In genomic region chr2:74146929-74147728, GRCh38 we compare ENCODE assay signal across 8 cellular contexts. TPM values are rescaled to one million over a fixed set of nuclear protein-coding genes. Genes with fewer than 3 reads are reported as not detected.
DNase-seq lines count a peak whose midpoint lies in the region; ATAC-seq and TF ChIP-seq lines count a peak whose summit lies in the region.

No MANE protein-coding gene starts in this region.

- H3K4me1 ChIP-seq in heart left ventricle = peaks cover 3 to 25% (median 16%) of the 10 kb centered on the region in 12 donors
- peaks cover 17% of the 10 kb centered on the region for H3K4me1 ChIP-seq in skeletal muscle satellite cell (ENCODE audit: control insufficient read depth, insufficient read depth, low read length)

- peak overlapping the region; percentile 98 for H3K4me2 ChIP-seq in skeletal muscle satellite cell (ENCODE audit: low read length)

- peak; percentile 45 for DNase-seq in stimulated activated naive CD4-positive, alpha-beta T cell treated with Interleukin-2 at 50 U/mL for 16 hours (lab: John Stamatoyannopoulos, UW)
- no peak for DNase-seq in stimulated activated naive CD4-positive, alpha-beta T cell (lab: John Stamatoyannopoulos, UW)
- peak; percentile 18 for DNase-seq in T-helper 22 cell (ENCODE audit: low read depth)
- DNase-seq in heart left ventricle = no peak
- no peak for DNase-seq in effector CD4-positive, alpha-beta T cell
- DNase-seq in dedifferentiated amniotic fluid mesenchymal stem cell (ENCODE audit: extremely low spot score) = no peak

- H3K27me3 ChIP-seq in heart left ventricle (no peaks in the 10 kb centered on the region), skeletal muscle satellite cell (ENCODE audit: control insufficient read depth, insufficient read depth, low read length) (no peaks in the 10 kb centered on the region)

- H3K4me3 ChIP-seq in heart left ventricle (peak overlapping the region; percentile 66 to 99 (median 88)), skeletal muscle satellite cell (ENCODE audit: low read length) (peak overlapping the region; percentile 83)

- TF ChIP-seq CTCF in heart left ventricle (IDR thresholded peaks at IDR 0.05) = no peak

- intact Hi-C loops in heart left ventricle (cut with DNase I) = loop anchor here in 5 of 10 donors (10.0 kb wide), 3 partner anchors 142 to 322 kb away; partner anchors contain the start of genes DGUOK (in 4 of the 5) and STAMBP (in 2 of the 5)

- peak overlapping the region in 11 of 12 donors; percentile 62 to 81 (median 74) for H3K27ac ChIP-seq in heart left ventricle

- H3K36me3 ChIP-seq in heart left ventricle = peaks cover 0 to 39% (median 22%) of the 10 kb centered on the region in 9 donors
- H3K36me3 ChIP-seq in skeletal muscle satellite cell (ENCODE audit: insufficient read depth, low read length) = peaks cover 22% of the 10 kb centered on the region

- peak; percentile 51 for ATAC-seq in HG03354 (IDR thresholded peaks at IDR 0.05; ENCODE audit: poor library complexity, severe bottlenecking, unreplicated experiment)
- peak in 2 of 4 donors; percentile 3 to 26 for ATAC-seq in heart left ventricle

- peak overlapping the region; percentile 92 for H3K9ac ChIP-seq in skeletal muscle satellite cell (ENCODE audit: low read depth, low read length)

- no peaks in the 10 kb centered on the region for H3K9me3 ChIP-seq in heart left ventricle
- H3K9me3 ChIP-seq in skeletal muscle satellite cell (replicated peaks; ENCODE audit: low read length) = no peaks in the 10 kb centered on the region

- 5 to 7% (median 6%) methylated on average over 29 of the region's 29 CpGs for WGBS in heart left ventricle, 4 donors

- no peak for TF ChIP-seq POLR2A in heart left ventricle (IDR thresholded peaks at IDR 0.05)

RNA-seq across cellular contexts. Expression of gene BOLA3, which starts 0.6 kb away (rescaled TPM):
- total RNA-seq in heart left ventricle = 100 to 1,000 TPM in 1 of 9 donors, 10 to 100 TPM in 8; 52.2 to 165 (median 65.3) TPM
- polyA plus RNA-seq in heart left ventricle = 100 to 1,000 TPM in 1 of 2 donors, 10 to 100 TPM in 1; 56.0 to 242 TPM
- 87.2 and 114 TPM in 2 replicates for total RNA-seq in skeletal muscle satellite cell (2012; rRNA removed)

RNA-seq across cellular contexts. Expression of gene MOB1A, which starts 31.6 kb away (rescaled TPM):
- 100 to 1,000 TPM in 1 of 9 donors, 10 to 100 TPM in 8; 42.2 to 104 (median 55.4) TPM for total RNA-seq in heart left ventricle
- 10 to 100 TPM; 15.0 to 33.8 TPM for polyA plus RNA-seq in heart left ventricle
- total RNA-seq in skeletal muscle satellite cell (2012; rRNA removed) = 81.5 and 84.9 TPM in 2 replicates

RNA-seq across cellular contexts. Expression of gene MTHFD2, which starts 51.3 kb away (rescaled TPM):
- 10 to 100 TPM; 13.0 to 40.5 (median 17.5) TPM for total RNA-seq in heart left ventricle
- polyA plus RNA-seq in heart left ventricle = 10 to 100 TPM; 12.9 to 27.6 TPM
- total RNA-seq in skeletal muscle satellite cell (2012; rRNA removed) = 86.3 and 103 TPM in 2 replicates

Comparison
In these comparisons a context has a peak if more than half of its experiments do, and no peak if none do; other contexts are left out.
1. DNase-seq: peak in stimulated activated naive CD4-positive, alpha-beta T cell treated with Interleukin-2 at 50 U/mL for 16 hours (single experiment) and T-helper 22 cell (single experiment); none in stimulated activated naive CD4-positive, alpha-beta T cell (0 of 6), heart left ventricle (0 of 5), effector CD4-positive, alpha-beta T cell (single experiment) and dedifferentiated amniotic fluid mesenchymal stem cell (single experiment).